ENCODE assay signal across 8 cellular contexts in the genomic region with DNA sequence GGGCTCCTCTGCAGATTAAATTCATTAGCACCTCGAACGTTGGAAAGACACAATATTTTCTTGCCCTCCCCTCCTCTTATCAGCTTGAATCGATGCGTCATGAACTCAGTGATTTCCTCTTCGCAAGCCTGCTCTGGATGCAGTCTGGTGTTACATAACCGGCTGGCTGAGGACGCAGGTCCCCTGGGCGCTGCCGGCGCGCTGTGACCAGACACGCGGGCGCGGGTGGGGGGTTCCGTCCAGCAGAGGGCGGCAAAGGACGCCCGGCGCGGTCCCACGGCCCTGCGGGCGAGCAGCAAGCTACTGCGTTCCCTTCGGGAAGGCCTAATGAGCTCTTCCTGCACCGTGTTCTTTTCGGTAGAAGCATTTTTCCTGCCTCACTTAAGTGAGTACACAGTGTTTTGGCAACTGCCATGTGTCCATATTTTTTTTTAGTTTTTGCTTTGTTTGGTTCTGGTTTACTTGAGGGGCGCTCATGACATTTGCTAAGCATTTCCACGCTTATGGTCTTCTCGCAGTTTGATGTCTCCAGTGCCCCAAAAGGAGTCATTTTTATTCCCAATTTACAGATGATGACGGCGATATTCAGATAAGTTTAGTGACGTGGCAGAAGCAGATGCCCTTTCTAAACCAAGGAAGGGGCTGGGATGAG.
A peak's percentile ranks its signal among the peaks of the same experiment; 100 is the strongest.
DNase-seq lines count a peak whose midpoint lies in the region; ATAC-seq and TF ChIP-seq lines count a peak whose summit lies in the region.

No MANE protein-coding gene starts in this region.

- peak overlapping the region; percentile 33 for H3K4me3 ChIP-seq in choroid plexus epithelial cell (ENCODE audit: low read depth, low read length)

- TF ChIP-seq CTCF in choroid plexus epithelial cell (conservative IDR thresholded peaks at IDR 0.05; ENCODE audit: low read depth, low read length) = peak; percentile 79

- ATAC-seq in GM19043 (IDR thresholded peaks at IDR 0.05; ENCODE audit: low read depth, unreplicated experiment) (peak; percentile 92), HG03342 (IDR thresholded peaks at IDR 0.05; ENCODE audit: unreplicated experiment) (peak; percentile 96)

- DNase-seq in AML-193 (lab: John Stamatoyannopoulos, UW) (peak; percentile 71 to 78), NCI-H345 treated with DMSO at 0.1 percent for 48 hours (lab: John Stamatoyannopoulos, UW; ENCODE audit: unreplicated experiment) (peak; percentile 68), choroid plexus epithelial cell (ENCODE audit: low read depth) (peak; percentile 90), left kidney (ENCODE audit: low read depth, low spot score) (peak; percentile 90)
- DNase-seq in activated CD4-positive, alpha-beta T cell treated with anti-CD3 and anti-CD28 coated beads for 4 hours = peak; percentile 72 to 78
- peak; percentile 51 for DNase-seq in stimulated activated CD4-positive, alpha-beta T cell treated with anti-CD3 and anti-CD28 coated beads, Interleukin-2, amount 100 ng/mL, for 4 hours (ENCODE audit: low read depth)

Comparison
In these comparisons a context has a peak if more than half of its experiments do, and no peak if none do; other contexts are left out.
1. Peak in every context shown above with its lines: DNase-seq, ATAC-seq and H3K4me3 ChIP-seq.